ENCODE assay signal across 8 cellular contexts in the genomic region with DNA sequence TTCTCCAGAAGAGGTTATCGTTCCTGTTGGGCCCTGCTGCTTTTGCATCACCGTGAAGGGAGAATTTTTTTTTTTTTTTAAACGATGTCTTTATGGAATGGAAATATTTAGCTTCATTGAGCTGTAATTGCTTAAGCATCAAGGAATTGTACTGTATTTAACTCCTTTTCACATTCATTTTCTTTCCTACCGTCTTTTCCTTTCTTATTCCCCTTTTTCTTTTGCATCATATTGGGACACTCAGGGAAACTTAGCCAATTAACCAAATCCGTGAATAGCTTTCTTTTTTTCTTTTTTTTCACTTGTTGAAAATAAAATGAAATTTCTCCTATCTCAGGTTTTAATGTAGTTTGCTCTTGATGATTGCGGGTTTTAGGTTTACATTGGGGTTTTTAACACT. TPM values are rescaled to one million over a fixed set of nuclear protein-coding genes. Genes with fewer than 3 reads are reported as not detected.
DNase-seq lines count a peak whose midpoint lies in the region; ATAC-seq and TF ChIP-seq lines count a peak whose summit lies in the region.

No MANE protein-coding gene starts in this region.

- intact Hi-C loops in psoas muscle (cut with DNase I): loop anchor here in 1 of 2 donors (5.0 kb wide), 1 partner anchor 46 kb away; no protein-coding TSS in a partner anchor

- H3K27me3 ChIP-seq in DOHH2 (ENCODE audit: control insufficient read depth, low read length) (no peaks in the 10 kb centered on the region), RWPE2 (ENCODE audit: insufficient read depth, poor library complexity, severe bottlenecking) (no peaks in the 10 kb centered on the region), psoas muscle (ENCODE audit: insufficient read depth in 3 of 3, low read length in 2 of 3) (no peaks in the 10 kb centered on the region)

- H3K9me2 ChIP-seq in DOHH2 (replicated peaks; ENCODE audit: control insufficient read depth, low read length): no peaks in the 10 kb centered on the region

- H3K4me2 ChIP-seq in DOHH2 (ENCODE audit: low read length): peak overlapping the region; percentile 70

- H3K4me3 ChIP-seq in DOHH2 (ENCODE audit: low read length) (peak overlapping the region; percentile 77), RWPE2 (ENCODE audit: severe bottlenecking) (peak overlapping the region; percentile 81), epithelial cell of proximal tubule (ENCODE audit: low read depth, low read length) (peak overlapping the region; percentile 90), psoas muscle (peak overlapping the region; percentile 90)

- H3K9me3 ChIP-seq in DOHH2 (ENCODE audit: control insufficient read depth, insufficient read depth, low read length): no peaks in the 10 kb centered on the region
- H3K9me3 ChIP-seq in RWPE2 (ENCODE audit: severe bottlenecking): no peaks in the 10 kb centered on the region
- no peaks in the 10 kb centered on the region for H3K9me3 ChIP-seq in psoas muscle

- H3F3A ChIP-seq in DOHH2 (ENCODE audit: control insufficient read depth, insufficient read depth): 0 out of 2 replicates have a peak, but pooled peaks cover 4% of the 10 kb centered on the region

- H3K27ac ChIP-seq in DOHH2 (ENCODE audit: low read depth, low read length): no peak overlapping the region
- H3K27ac ChIP-seq in RWPE2 (ENCODE audit: poor library complexity, severe bottlenecking): peak overlapping the region; percentile 91
- peak overlapping the region; percentile 94 for H3K27ac ChIP-seq in psoas muscle

- 10 to 11% (median 11%) methylated on average over 6 of the region's 6 CpGs for WGBS in psoas muscle, 3 donors

- DNase-seq in RWPE2 (ENCODE audit: low spot score) (no peak), epithelial cell of proximal tubule (ENCODE audit: low read depth) (no peak), psoas muscle (no peak), OCI-M1 (lab: John Stamatoyannopoulos, UW) (no peak), NCI-H2029 (lab: John Stamatoyannopoulos, UW) (no peak)

- peaks cover 39% of the 10 kb centered on the region for H3K4me1 ChIP-seq in DOHH2 (ENCODE audit: control insufficient read depth, low read length)
- H3K4me1 ChIP-seq in RWPE2 (ENCODE audit: insufficient read depth, poor library complexity, severe bottlenecking): peaks cover 13% of the 10 kb centered on the region
- peaks cover 45% of the 10 kb centered on the region for H3K4me1 ChIP-seq in psoas muscle

- H3K36me3 ChIP-seq in DOHH2 (ENCODE audit: control insufficient read depth, low read length) (peaks cover 44% of the 10 kb centered on the region), RWPE2 (ENCODE audit: low read depth) (peaks cover 39% of the 10 kb centered on the region), psoas muscle (ENCODE audit: insufficient read depth in 1 of 2, low read depth in 1 of 2) (peaks cover 0 to 17% of the 10 kb centered on the region in 2 donors)

- peaks cover 72% of the 10 kb centered on the region for H3K79me2 ChIP-seq in DOHH2 (ENCODE audit: control insufficient read depth, low read length)

- no peak for ATAC-seq in RWPE2 (ENCODE audit: low read depth)
- no peak for ATAC-seq in psoas muscle
- no peak for ATAC-seq in GM19463 (IDR thresholded peaks at IDR 0.05; ENCODE audit: unreplicated experiment)
- ATAC-seq in GM18909 (IDR thresholded peaks at IDR 0.05; ENCODE audit: poor library complexity, unreplicated experiment): no peak

- peaks cover 10% of the 10 kb centered on the region for H4K20me1 ChIP-seq in DOHH2 (ENCODE audit: control insufficient read depth, insufficient read depth, low read depth, low read length)

- TF ChIP-seq CTCF in DOHH2 (IDR thresholded peaks at IDR 0.05; ENCODE audit: low read depth, low read length, poor library complexity, severe bottlenecking): no peak
- TF ChIP-seq CTCF in RWPE2 (IDR thresholded peaks at IDR 0.05; ENCODE audit: poor library complexity, severe bottlenecking): no peak
- no peak for TF ChIP-seq CTCF in epithelial cell of proximal tubule (conservative IDR thresholded peaks at IDR 0.05; ENCODE audit: low read depth, low read length)
- no peak for TF ChIP-seq CTCF in psoas muscle (IDR thresholded peaks at IDR 0.05)

RNA-seq across cellular contexts. Expression of a gene that starts 1.5 kb away (rescaled TPM):
- total RNA-seq in epithelial cell of proximal tubule (13.6 and 29.5 TPM in 2 replicates), psoas muscle (10 to 100 TPM; 14.5 to 30.1 (median 24.6) TPM)
- polyA plus RNA-seq in psoas muscle: 10 to 100 TPM in 2 of 3 donors, 1 to 10 TPM in 1; 6.4 to 20.9 (median 12.2) TPM
